In the genomic region with DNA sequence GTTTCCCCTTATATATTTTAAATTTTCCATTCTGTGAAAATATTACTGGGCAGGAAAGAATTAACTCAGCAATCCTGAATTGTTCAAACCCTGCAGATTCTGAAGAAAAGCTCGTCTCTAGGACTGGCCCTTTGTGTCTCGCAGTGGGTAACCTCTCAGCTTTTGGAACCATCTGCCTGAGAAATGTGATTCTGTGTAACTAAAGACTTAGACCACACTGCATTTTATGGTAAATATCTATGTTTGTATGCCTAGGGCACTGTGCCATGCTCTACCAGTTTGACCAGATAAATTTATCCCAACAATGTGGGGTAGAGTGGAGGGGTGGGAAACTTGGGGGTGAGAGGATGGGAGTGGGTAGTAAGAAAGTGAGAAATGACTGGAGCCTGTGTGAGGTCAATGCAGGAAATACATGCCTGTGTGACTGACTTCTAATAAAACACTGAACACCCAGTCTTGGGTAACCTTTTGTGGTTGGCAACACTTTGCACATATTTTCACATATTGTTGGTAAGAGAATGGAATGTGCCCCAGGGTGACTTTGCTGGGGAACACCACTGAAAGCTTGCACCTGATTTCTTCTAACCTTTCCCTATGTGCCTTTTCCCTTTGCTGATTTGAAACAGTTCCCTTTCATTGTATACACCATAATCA, we compare ENCODE assay signal across 22 cellular contexts.
DNase-seq lines count a peak whose midpoint lies in the region; TF ChIP-seq lines count a peak whose summit lies in the region.
"Had no signal": no experiment of that assay in that cellular context is flagged by ENCODE, and none has a peak within 500 bp of the region (broad histone marks: within the 10 kb centered on the region; RNA-seq: fewer than 3 reads in every experiment).

No MANE protein-coding gene starts in this region.

- no peak overlapping the region for H3K4me3 Mint-ChIP-seq in MCF 10A (ENCODE audit: unreplicated experiment)
- peak overlapping the region; percentile 41 for H3K4me3 Mint-ChIP-seq in type B pancreatic cell
- H3K4me3 Mint-ChIP-seq: activated naive CD8-positive, alpha-beta T cell treated with anti-CD3 and anti-CD28 coated beads, Interleukin-2, amount 10 ng/mL, durations not matched to agents 7 days and 5 days; activated T-helper 17 cell treated with anti-CD3 and anti-CD28 coated beads, Interleukin-2, amount 50 U/mL, for 72 hours; B cell; naive thymus-derived CD8-positive, alpha-beta T cell had no signal

- H3K9ac ChIP-seq in iPS-20b (ENCODE audit: low read depth, low read length), result no peak overlapping the region
- H3K9ac ChIP-seq: parathyroid adenoma had no signal

- CTCF ChIA-PET in MCF 10A (lab: Yijun Ruan, JAX), result interaction anchor here (0.6 to 0.7 kb wide), 2 partner anchors 139 to 966 kb away, joined by 3 read pairs; no protein-coding TSS in a partner anchor

- H3K4me1 ChIP-seq in iPS-20b (ENCODE audit: insufficient read depth, low read length), result peaks cover 4% of the 10 kb centered on the region; the same call in 1 of the 2 replicates
- H3K4me1 ChIP-seq: parathyroid adenoma, vagina had no signal

- H3K9me3 Mint-ChIP-seq in MCF 10A (ENCODE audit: unreplicated experiment) (no peaks in the 10 kb centered on the region), type B pancreatic cell (peaks cover 4% of the 10 kb centered on the region)
- H3K9me3 Mint-ChIP-seq: activated T-helper 17 cell treated with anti-CD3 and anti-CD28 coated beads, Interleukin-2, amount 50 U/mL, for 72 hours had no signal

- H3K36me3 Mint-ChIP-seq in MCF 10A (ENCODE audit: insufficient read depth, unreplicated experiment) (no peaks in the 10 kb centered on the region), type B pancreatic cell (no peaks in the 10 kb centered on the region)
- H3K36me3 Mint-ChIP-seq: activated naive CD8-positive, alpha-beta T cell treated with anti-CD3 and anti-CD28 coated beads, Interleukin-2, amount 10 ng/mL, durations not matched to agents 7 days and 5 days; naive thymus-derived CD8-positive, alpha-beta T cell had no signal

- intact Hi-C loops in MCF 10A (cut with micrococcal nuclease), result no loop called here

- H3K27ac Mint-ChIP-seq in MCF 10A (ENCODE audit: low read depth, unreplicated experiment) (peak overlapping the region; percentile 70), type B pancreatic cell (peak overlapping the region; percentile 91)
- H3K27ac Mint-ChIP-seq: activated naive CD8-positive, alpha-beta T cell treated with anti-CD3 and anti-CD28 coated beads, Interleukin-2, amount 10 ng/mL, durations not matched to agents 7 days and 5 days; activated T-helper 17 cell treated with anti-CD3 and anti-CD28 coated beads, Interleukin-2, amount 50 U/mL, for 72 hours; B cell; naive thymus-derived CD8-positive, alpha-beta T cell had no signal

- peaks cover 9% of the 10 kb centered on the region for H3K4me1 Mint-ChIP-seq in MCF 10A (ENCODE audit: insufficient read depth, unreplicated experiment)
- peaks cover 14% of the 10 kb centered on the region for H3K4me1 Mint-ChIP-seq in type B pancreatic cell (ENCODE audit: unreplicated experiment)
- H3K4me1 Mint-ChIP-seq: activated naive CD8-positive, alpha-beta T cell treated with anti-CD3 and anti-CD28 coated beads, Interleukin-2, amount 10 ng/mL, durations not matched to agents 7 days and 5 days; activated T-helper 17 cell treated with anti-CD3 and anti-CD28 coated beads, Interleukin-2, amount 50 U/mL, for 72 hours; B cell; naive thymus-derived CD8-positive, alpha-beta T cell had no signal

- H3K27me3 Mint-ChIP-seq in MCF 10A (ENCODE audit: insufficient read depth, unreplicated experiment) (no peaks in the 10 kb centered on the region), type B pancreatic cell (no peaks in the 10 kb centered on the region)
- H3K27me3 Mint-ChIP-seq: activated naive CD8-positive, alpha-beta T cell treated with anti-CD3 and anti-CD28 coated beads, Interleukin-2, amount 10 ng/mL, durations not matched to agents 7 days and 5 days; activated T-helper 17 cell treated with anti-CD3 and anti-CD28 coated beads, Interleukin-2, amount 50 U/mL, for 72 hours; B cell; naive thymus-derived CD8-positive, alpha-beta T cell had no signal

- H3K9me3 ChIP-seq in iPS-20b (ENCODE audit: insufficient read depth, low read depth, low read length), result 0 out of 2 replicates have a peak, but pooled peaks cover 3% of the 10 kb centered on the region
- H3K9me3 ChIP-seq: vagina had no signal

- no TSS peak for BruUV-seq in MCF 10A (replicated peaks; lab: Mats Ljungman, UMichigan)

- H3K27me3 ChIP-seq in iPS-20b (ENCODE audit: insufficient read depth, low read length), result no peaks in the 10 kb centered on the region
- H3K27me3 ChIP-seq: brain microvascular endothelial cell, vagina had no signal

- TF ChIP-seq CTCF in MCF 10A (IDR thresholded peaks at IDR 0.05; ENCODE audit: unreplicated experiment), result no peak
- TF ChIP-seq CTCF in type B pancreatic cell (conservative IDR thresholded peaks at IDR 0.05), result no peak

- H3K27ac ChIP-seq in iPS-20b (ENCODE audit: low read length), result peak overlapping the region; percentile 9
- H3K27ac ChIP-seq: brain microvascular endothelial cell, parathyroid adenoma, vagina had no signal

- H3K4me3 ChIP-seq in iPS-20b (ENCODE audit: low read length), result no peak overlapping the region
- H3K4me3 ChIP-seq: vagina had no signal

- no peaks in the 10 kb centered on the region for H3K36me3 ChIP-seq in iPS-20b (ENCODE audit: insufficient read depth, low read depth, low read length)
- H3K36me3 ChIP-seq: brain microvascular endothelial cell, vagina had no signal

- peak; percentile 37 for DNase-seq in SIG-M5 treated with dmso at 0.1 percent for 504 hours (lab: John Stamatoyannopoulos, UW; ENCODE audit: unreplicated experiment)
- no peak for DNase-seq in SIG-M5 (lab: John Stamatoyannopoulos, UW)
- DNase-seq in MCF 10A (ENCODE audit: unreplicated experiment), result peak; percentile 79
- DNase-seq in type B pancreatic cell (ENCODE audit: extremely low spot score, unreplicated experiment), result no peak
- no peak for DNase-seq in activated naive CD4-positive, alpha-beta T cell treated with anti-CD3 and anti-CD28 coated beads, Interleukin-2, amount 50 U/mL, for 16 hours
- no peak for DNase-seq in NCI-H1092 (lab: John Stamatoyannopoulos, UW)
- DNase-seq in HK-2 (ENCODE audit: unreplicated experiment), result no peak
- DNase-seq: 8988T; activated CD4-positive, alpha-beta T cell treated with anti-CD3 and anti-CD28 coated beads for 4 hours; activated naive CD8-positive, alpha-beta T cell treated with anti-CD3 and anti-CD28 coated beads, Interleukin-2, amount 10 ng/mL, durations not matched to agents 7 days and 5 days; brain microvascular endothelial cell; cortex of kidney; hippocampal formation; naive thymus-derived CD8-positive, alpha-beta T cell; NCI-H1436; NCI-H2227 treated with DMSO at 0.1 percent for 48 hours; substantia nigra had no signal

- POLR2A ChIA-PET in MCF 10A (lab: Yijun Ruan, JAX), result interaction anchor here (0.6 kb wide), 2 partner anchors 48 to 98 kb away, joined by 3 read pairs; no protein-coding TSS in a partner anchor

Comparison
In these comparisons a context has a peak if more than half of its experiments do, and no peak if none do; other contexts are left out.
1. DNase-seq: peak in SIG-M5 treated with dmso at 0.1 percent for 504 hours (single experiment) and MCF 10A (single experiment); none in SIG-M5 (single experiment), type B pancreatic cell (single experiment), activated naive CD4-positive, alpha-beta T cell treated with anti-CD3 and anti-CD28 coated beads, Interleukin-2, amount 50 U/mL, for 16 hours (single experiment), NCI-H1092 (single experiment) and HK-2 (single experiment).